Comparison of ENCODE assay signal across 8 cellular contexts in genomic region chrX:106802063-106802387, GRCh38. TPM values are rescaled to one million over a fixed set of nuclear protein-coding genes. Genes with fewer than 3 reads are reported as not detected.
DNase-seq lines count a peak whose midpoint lies in the region; ATAC-seq and TF ChIP-seq lines count a peak whose summit lies in the region.

No MANE protein-coding gene starts in this region.

- POLR2A ChIA-PET in activated CD4-positive, alpha-beta T cell treated with anti-CD3 and anti-CD28 coated beads, Interleukin-2, amount 10 ng/mL, durations not matched to agents 7 days and 5 days (lab: Charles Lee), result no interaction called here

- H3K4me3 ChIP-seq in muscle layer of duodenum (ENCODE audit: low read depth in 1 of 2, low read length in 2 of 2), result peak overlapping the region; percentile 78 to 86

- H3K9me3 Mint-ChIP-seq in activated CD4-positive, alpha-beta T cell treated with anti-CD3 and anti-CD28 coated beads, Interleukin-2, amount 10 ng/mL, durations not matched to agents 7 days and 5 days, result no peaks in the 10 kb centered on the region

- H3K36me3 Mint-ChIP-seq in activated CD4-positive, alpha-beta T cell treated with anti-CD3 and anti-CD28 coated beads, Interleukin-2, amount 10 ng/mL, durations not matched to agents 7 days and 5 days (ENCODE audit: low read depth), result no peaks in the 10 kb centered on the region

- peak; percentile 18 for ATAC-seq in HG03442 (IDR thresholded peaks at IDR 0.05; ENCODE audit: unreplicated experiment)

- H3K27ac ChIP-seq in muscle layer of duodenum (ENCODE audit: low read length), result peak overlapping the region; percentile 36

- H3K4me1 Mint-ChIP-seq in activated CD4-positive, alpha-beta T cell treated with anti-CD3 and anti-CD28 coated beads, Interleukin-2, amount 10 ng/mL, durations not matched to agents 7 days and 5 days, result peaks cover 7% of the 10 kb centered on the region

- DNase-seq in activated CD4-positive, alpha-beta T cell treated with anti-CD3 and anti-CD28 coated beads, Interleukin-2, amount 10 ng/mL, durations not matched to agents 7 days and 5 days, result no peak
- no peak for DNase-seq in activated CD4-positive, alpha-beta T cell treated with anti-CD3 and anti-CD28 coated beads for 1 hour
- DNase-seq in dermis blood vessel endothelial cell, result peak; percentile 40
- DNase-seq in GM13976 (ENCODE audit: low spot score), result no peak
- no peak for DNase-seq in Kasumi-1 (lab: John Stamatoyannopoulos, UW)
- no peak for DNase-seq in amniotic stem cell (lab: John Stamatoyannopoulos, UW)

- no peaks in the 10 kb centered on the region for H3K36me3 ChIP-seq in muscle layer of duodenum (ENCODE audit: control insufficient read depth in 1 of 2, insufficient read depth in 2 of 2, low read length in 2 of 2)

- H3K4me1 ChIP-seq in muscle layer of duodenum (ENCODE audit: control insufficient read depth in 1 of 2, insufficient read depth in 2 of 2, low read length in 2 of 2), result peaks cover 0 to 6% of the 10 kb centered on the region in 2 donors

- H3K9me3 ChIP-seq in muscle layer of duodenum (ENCODE audit: control insufficient read depth in 1 of 2, low read length in 2 of 2), result no peaks in the 10 kb centered on the region

- in situ Hi-C loops in GM13976 (cut with MboI; ENCODE audit: low sequenced_read_pairs, unreplicated experiment), result no loop called here

- no peak overlapping the region for H3K27ac Mint-ChIP-seq in activated CD4-positive, alpha-beta T cell treated with anti-CD3 and anti-CD28 coated beads, Interleukin-2, amount 10 ng/mL, durations not matched to agents 7 days and 5 days

- peaks cover 38% of the 10 kb centered on the region for H3K27me3 Mint-ChIP-seq in activated CD4-positive, alpha-beta T cell treated with anti-CD3 and anti-CD28 coated beads, Interleukin-2, amount 10 ng/mL, durations not matched to agents 7 days and 5 days

- no peaks in the 10 kb centered on the region for H3K27me3 ChIP-seq in muscle layer of duodenum (ENCODE audit: low read depth, low read length)

- CTCF ChIA-PET in activated CD4-positive, alpha-beta T cell treated with anti-CD3 and anti-CD28 coated beads, Interleukin-2, amount 10 ng/mL, durations not matched to agents 7 days and 5 days (lab: Charles Lee), result interaction anchor here (0.6 kb wide), 1 partner anchor 57 kb away, joined by 3 read pairs; no protein-coding TSS in a partner anchor

- no peak for TF ChIP-seq CTCF in GM13976 (IDR thresholded peaks at IDR 0.05; ENCODE audit: borderline replicate concordance, control extremely low read depth, extremely low read depth, insufficient read depth, missing control alignments)

- peak overlapping the region; percentile 78 for H3K4me3 Mint-ChIP-seq in activated CD4-positive, alpha-beta T cell treated with anti-CD3 and anti-CD28 coated beads, Interleukin-2, amount 10 ng/mL, durations not matched to agents 7 days and 5 days

RNA-seq across cellular contexts. Expression of gene TBC1D8B, which starts 0.4 kb away (rescaled TPM):
- under 1 TPM; 0.35 to 0.40 TPM for total RNA-seq in activated CD4-positive, alpha-beta T cell treated with anti-CD3 and anti-CD28 coated beads, Interleukin-2, amount 10 ng/mL, durations not matched to agents 7 days and 5 days
- total RNA-seq in dermis blood vessel endothelial cell, result 4.6 and 7.9 TPM in 2 replicates
